In genomic region chrX:47484885-47485284, GRCh38 we compare ENCODE assay signal across 1 cellular context.
TF ChIP-seq lines count a peak whose summit lies in the region.

No MANE protein-coding gene starts in this region.

TF ChIP-seq in endothelial cell of umbilical vein, 7 proteins besides CTCF, POLR2A, EP300 and RAD21 (continued from another document):
- TF ChIP-seq EZH2 (IDR thresholded peaks at IDR 0.05; ENCODE audit: borderline replicate concordance, low read depth, low read length, severe bottlenecking) (no peak), POLR2AphosphoS5 (IDR thresholded peaks at IDR 0.05; ENCODE audit: insufficient read depth, low read depth, low read length) (no peak), GATA2 (IDR thresholded peaks at IDR 0.05; ENCODE audit: insufficient read depth, insufficient read length, low read depth, low read length) (no peak), FOS (IDR thresholded peaks at IDR 0.05; ENCODE audit: borderline replicate concordance, insufficient read depth, low read length) (no peak), MYC (IDR thresholded peaks at IDR 0.05; ENCODE audit: low read depth, low read length) (no peak), JUN (IDR thresholded peaks at IDR 0.05; ENCODE audit: borderline replicate concordance, insufficient read depth, insufficient read length, low read depth) (no peak)
TF ChIP-seq in endothelial cell of umbilical vein: peak in this region for 0.
